ENCODE assay signal across 1 cellular context in the genomic region with DNA sequence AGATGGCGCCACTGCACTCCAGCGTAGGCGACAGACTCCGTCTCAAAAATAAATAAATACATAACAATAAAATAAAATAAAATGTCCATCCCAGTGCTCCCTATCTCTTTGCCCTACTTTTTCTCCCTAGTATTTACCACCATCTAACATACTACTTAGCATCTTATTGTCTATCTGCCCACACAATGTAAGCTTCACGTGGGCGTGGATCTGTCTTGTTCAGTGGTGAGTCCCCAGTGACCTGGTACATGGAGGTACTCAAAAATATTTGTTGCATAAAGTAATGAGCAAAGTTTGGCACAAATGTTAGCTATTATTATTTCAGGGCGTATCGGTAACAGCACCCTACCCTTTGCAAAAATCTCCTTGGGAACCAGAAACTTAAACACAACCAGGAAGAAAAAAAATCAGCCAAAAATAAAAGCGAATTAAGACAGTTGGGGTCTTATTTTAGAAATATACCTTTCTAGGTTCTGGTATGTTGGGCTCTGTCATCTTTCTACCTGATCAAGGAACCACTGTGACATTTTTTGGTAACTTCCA.
TF ChIP-seq lines count a peak whose summit lies in the region.

No MANE protein-coding gene starts in this region.

TF ChIP-seq in liver, 16 proteins besides CTCF, POLR2A, EP300 and RAD21 (continued from another document):
- TF ChIP-seq, protein P1, sequence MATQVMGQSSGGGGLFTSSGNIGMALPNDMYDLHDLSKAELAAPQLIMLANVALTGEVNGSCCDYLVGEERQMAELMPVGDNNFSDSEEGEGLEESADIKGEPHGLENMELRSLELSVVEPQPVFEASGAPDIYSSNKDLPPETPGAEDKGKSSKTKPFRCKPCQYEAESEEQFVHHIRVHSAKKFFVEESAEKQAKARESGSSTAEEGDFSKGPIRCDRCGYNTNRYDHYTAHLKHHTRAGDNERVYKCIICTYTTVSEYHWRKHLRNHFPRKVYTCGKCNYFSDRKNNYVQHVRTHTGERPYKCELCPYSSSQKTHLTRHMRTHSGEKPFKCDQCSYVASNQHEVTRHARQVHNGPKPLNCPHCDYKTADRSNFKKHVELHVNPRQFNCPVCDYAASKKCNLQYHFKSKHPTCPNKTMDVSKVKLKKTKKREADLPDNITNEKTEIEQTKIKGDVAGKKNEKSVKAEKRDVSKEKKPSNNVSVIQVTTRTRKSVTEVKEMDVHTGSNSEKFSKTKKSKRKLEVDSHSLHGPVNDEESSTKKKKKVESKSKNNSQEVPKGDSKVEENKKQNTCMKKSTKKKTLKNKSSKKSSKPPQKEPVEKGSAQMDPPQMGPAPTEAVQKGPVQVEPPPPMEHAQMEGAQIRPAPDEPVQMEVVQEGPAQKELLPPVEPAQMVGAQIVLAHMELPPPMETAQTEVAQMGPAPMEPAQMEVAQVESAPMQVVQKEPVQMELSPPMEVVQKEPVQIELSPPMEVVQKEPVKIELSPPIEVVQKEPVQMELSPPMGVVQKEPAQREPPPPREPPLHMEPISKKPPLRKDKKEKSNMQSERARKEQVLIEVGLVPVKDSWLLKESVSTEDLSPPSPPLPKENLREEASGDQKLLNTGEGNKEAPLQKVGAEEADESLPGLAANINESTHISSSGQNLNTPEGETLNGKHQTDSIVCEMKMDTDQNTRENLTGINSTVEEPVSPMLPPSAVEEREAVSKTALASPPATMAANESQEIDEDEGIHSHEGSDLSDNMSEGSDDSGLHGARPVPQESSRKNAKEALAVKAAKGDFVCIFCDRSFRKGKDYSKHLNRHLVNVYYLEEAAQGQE (IDR thresholded peaks at IDR 0.05): no peak
- TF ChIP-seq NR2F2 (IDR thresholded peaks at IDR 0.05): no peak
- TF ChIP-seq GABPA (IDR thresholded peaks at IDR 0.05 in 1 of 2, conservative IDR thresholded peaks at IDR 0.05 in 1 of 2): no peak
TF ChIP-seq in liver: peak in this region for 0.
